In the genomic region with DNA sequence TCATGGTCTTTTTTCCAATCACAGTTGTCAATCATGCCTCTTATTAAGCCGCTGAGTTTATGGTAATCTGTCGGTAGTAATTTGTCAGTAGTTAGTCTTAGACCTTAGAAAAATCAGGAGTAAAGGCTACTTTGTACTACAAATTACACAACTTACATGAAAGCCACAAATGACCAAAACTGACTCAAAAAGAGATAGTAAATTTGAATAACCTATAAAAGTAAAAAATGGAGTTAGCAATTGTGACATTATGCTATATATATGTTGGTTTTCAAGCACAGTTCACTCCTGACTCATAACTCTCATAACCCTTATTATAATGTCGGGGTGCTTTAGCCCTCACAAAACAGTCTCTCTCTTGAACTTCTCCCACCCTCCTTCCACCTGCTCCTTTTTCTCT, we compare ENCODE assay signal across 26 cellular contexts.
A peak's percentile ranks its signal among the peaks of the same experiment; 100 is the strongest.
DNase-seq lines count a peak whose midpoint lies in the region; ATAC-seq and TF ChIP-seq lines count a peak whose summit lies in the region.
"Had no signal": no experiment of that assay in that cellular context is flagged by ENCODE, and none has a peak within 500 bp of the region (broad histone marks: within the 10 kb centered on the region; RNA-seq: fewer than 3 reads in every experiment).

No MANE protein-coding gene starts in this region.

- peaks cover 9% of the 10 kb centered on the region for H3K4me1 Mint-ChIP-seq in activated naive CD8-positive, alpha-beta T cell treated with anti-CD3 and anti-CD28 coated beads, Interleukin-2, amount 50 U/mL, for 24 hours
- peaks cover 4% of the 10 kb centered on the region for H3K4me1 Mint-ChIP-seq in activated naive CD8-positive, alpha-beta T cell treated with anti-CD3 and anti-CD28 coated beads for 36 hours
- H3K4me1 Mint-ChIP-seq in endodermal cell (peaks cover 19% of the 10 kb centered on the region), Calu3 (ENCODE audit: low read depth, unreplicated experiment) (peaks cover 2% of the 10 kb centered on the region)

- 93% methylated on average over 3 of the region's 3 CpGs for WGBS in endodermal cell (ENCODE audit: insufficient coverage in 1 of 2, insufficient read length in 1 of 2), 2 experiments

- H3K36me3 Mint-ChIP-seq in activated naive CD8-positive, alpha-beta T cell treated with anti-CD3 and anti-CD28 coated beads, Interleukin-2, amount 50 U/mL, for 24 hours (ENCODE audit: low read depth): no peaks in the 10 kb centered on the region
- no peaks in the 10 kb centered on the region for H3K36me3 Mint-ChIP-seq in activated naive CD8-positive, alpha-beta T cell treated with anti-CD3 and anti-CD28 coated beads for 36 hours
- no peaks in the 10 kb centered on the region for H3K36me3 Mint-ChIP-seq in endodermal cell (ENCODE audit: low read depth)
- H3K36me3 Mint-ChIP-seq in Calu3 (ENCODE audit: insufficient read depth, unreplicated experiment): no peaks in the 10 kb centered on the region
- H3K36me3 Mint-ChIP-seq: CD8-positive, alpha-beta T cell had no signal

- H3K36me3 ChIP-seq in endodermal cell (ENCODE audit: control insufficient read depth, insufficient read depth, low read length): peaks cover 7% of the 10 kb centered on the region
- H3K36me3 ChIP-seq: BLaER1 treated with 17β-estradiol and CSF1 and Interleukin-3, amounts not matched to agents 10 nM and 100 nM had no signal

- intact Hi-C loops in Calu3 (cut with micrococcal nuclease; ENCODE audit: unreplicated experiment): no loop called here

- no peak overlapping the region for H3K9ac ChIP-seq in endodermal cell (ENCODE audit: extremely low read depth, low read length, poor library complexity, severe bottlenecking)
- H3K9ac ChIP-seq: BLaER1 treated with 17β-estradiol and CSF1 and Interleukin-3, amounts not matched to agents 10 nM and 100 nM had no signal

- BruUV-seq in Calu3 (replicated peaks; lab: Mats Ljungman, UMichigan): no TSS peak

- no peak overlapping the region for H3K4me3 Mint-ChIP-seq in activated naive CD8-positive, alpha-beta T cell treated with anti-CD3 and anti-CD28 coated beads, Interleukin-2, amount 50 U/mL, for 24 hours
- no peak overlapping the region for H3K4me3 Mint-ChIP-seq in activated naive CD8-positive, alpha-beta T cell treated with anti-CD3 and anti-CD28 coated beads for 36 hours
- H3K4me3 Mint-ChIP-seq in endodermal cell: no peak overlapping the region
- H3K4me3 Mint-ChIP-seq in Calu3 (ENCODE audit: low read depth, unreplicated experiment): no peak overlapping the region
- H3K4me3 Mint-ChIP-seq: CD8-positive, alpha-beta T cell had no signal

- no peak overlapping the region for H3K27ac ChIP-seq in endodermal cell (ENCODE audit: low read depth, low read length)
- H3K27ac ChIP-seq: A549; BLaER1 treated with 17β-estradiol and CSF1 and Interleukin-3, amounts not matched to agents 10 nM and 100 nM; HL-60; RWPE1 had no signal

- no peaks in the 10 kb centered on the region for H3K27me3 ChIP-seq in endodermal cell (ENCODE audit: control insufficient read depth, insufficient read depth, low read length, poor library complexity, severe bottlenecking)
- H3K27me3 ChIP-seq: BLaER1 treated with 17β-estradiol and CSF1 and Interleukin-3, amounts not matched to agents 10 nM and 100 nM had no signal

- no peaks in the 10 kb centered on the region for H3K9me3 Mint-ChIP-seq in activated naive CD8-positive, alpha-beta T cell treated with anti-CD3 and anti-CD28 coated beads, Interleukin-2, amount 50 U/mL, for 24 hours
- H3K9me3 Mint-ChIP-seq in activated naive CD8-positive, alpha-beta T cell treated with anti-CD3 and anti-CD28 coated beads for 36 hours: no peaks in the 10 kb centered on the region
- H3K9me3 Mint-ChIP-seq in endodermal cell: peaks cover 6% of the 10 kb centered on the region
- no peaks in the 10 kb centered on the region for H3K9me3 Mint-ChIP-seq in Calu3 (ENCODE audit: low read depth, unreplicated experiment)
- H3K9me3 Mint-ChIP-seq: CD8-positive, alpha-beta T cell had no signal

- TF ChIP-seq CTCF in endodermal cell (conservative IDR thresholded peaks at IDR 0.05) (no peak), Calu3 (IDR thresholded peaks at IDR 0.05; ENCODE audit: unreplicated experiment) (no peak)

- peaks cover 8% of the 10 kb centered on the region for H3K27me3 Mint-ChIP-seq in activated naive CD8-positive, alpha-beta T cell treated with anti-CD3 and anti-CD28 coated beads, Interleukin-2, amount 50 U/mL, for 24 hours
- peaks cover under 1% of the 10 kb centered on the region for H3K27me3 Mint-ChIP-seq in activated naive CD8-positive, alpha-beta T cell treated with anti-CD3 and anti-CD28 coated beads for 36 hours
- no peaks in the 10 kb centered on the region for H3K27me3 Mint-ChIP-seq in endodermal cell (ENCODE audit: insufficient read depth)
- peaks cover 14% of the 10 kb centered on the region for H3K27me3 Mint-ChIP-seq in Calu3 (ENCODE audit: unreplicated experiment)

- peak; percentile 63 for ATAC-seq in activated naive CD8-positive, alpha-beta T cell treated with anti-CD3 and anti-CD28 coated beads, Interleukin-2, amount 50 U/mL, for 24 hours
- peak; percentile 42 for ATAC-seq in GM21619 (IDR thresholded peaks at IDR 0.05; ENCODE audit: unreplicated experiment)
- peak; percentile 52 for ATAC-seq in stimulated activated naive CD8-positive, alpha-beta T cell treated with anti-CD3 and anti-CD28 coated beads, Interleukin-15, Interleukin-2, amounts not matched to agents 100 U/mL and 50 U/mL, for 24 hours
- ATAC-seq: A549; CD8-positive, alpha-beta T cell; Panc1 had no signal

- H3K4me1 ChIP-seq in endodermal cell (ENCODE audit: control insufficient read depth, insufficient read depth, low read length): peaks cover 9% of the 10 kb centered on the region
- H3K4me1 ChIP-seq: A549; BLaER1 treated with 17β-estradiol and CSF1 and Interleukin-3, amounts not matched to agents 10 nM and 100 nM had no signal

- CTCF ChIA-PET in Calu3 (lab: Charles Lee): no interaction called here

- DNase-seq in activated naive CD8-positive, alpha-beta T cell treated with anti-CD3 and anti-CD28 coated beads, Interleukin-2, amount 50 U/mL, for 24 hours: no peak
- DNase-seq in activated naive CD8-positive, alpha-beta T cell treated with anti-CD3 and anti-CD28 coated beads for 36 hours: no peak
- peak; percentile 3 for DNase-seq in endodermal cell
- DNase-seq in stimulated activated naive CD8-positive, alpha-beta T cell treated with anti-CD3 and anti-CD28 coated beads, Interleukin-15, Interleukin-2, amounts not matched to agents 100 U/mL and 50 U/mL, for 24 hours: no peak
- no peak for DNase-seq in NCI-H2029 (lab: John Stamatoyannopoulos, UW)
- DNase-seq in Calu3: no peak
- DNase-seq in activated effector memory CD4-positive, alpha-beta T cell treated with Interleukin-2 at 50 U/mL for 16 hours: no peak
- DNase-seq: AML-193; CD8-positive, alpha-beta T cell; DMS79 treated with DMSO at 0.1 percent for 48 hours; GF-D8; GOT3; HCEC 1CT; NCI-H1048; NCI-H1417; NCI-H1694; NCI-H2081; NCI-H2227 treated with DMSO at 0.1 percent for 48 hours; NCI-H69; SHP77 had no signal

- H3K9me3 ChIP-seq in endodermal cell (ENCODE audit: control insufficient read depth, low read length): peaks cover 7% of the 10 kb centered on the region

- no peak overlapping the region for H3K4me3 ChIP-seq in endodermal cell (ENCODE audit: low read length)
- H3K4me3 ChIP-seq: A549; BLaER1 treated with 17β-estradiol and CSF1 and Interleukin-3, amounts not matched to agents 10 nM and 100 nM had no signal

- H3K27ac Mint-ChIP-seq in activated naive CD8-positive, alpha-beta T cell treated with anti-CD3 and anti-CD28 coated beads, Interleukin-2, amount 50 U/mL, for 24 hours: no peak overlapping the region
- H3K27ac Mint-ChIP-seq in activated naive CD8-positive, alpha-beta T cell treated with anti-CD3 and anti-CD28 coated beads for 36 hours: no peak overlapping the region
- H3K27ac Mint-ChIP-seq in endodermal cell (no peak overlapping the region), Calu3 (ENCODE audit: unreplicated experiment) (no peak overlapping the region)
- H3K27ac Mint-ChIP-seq: CD8-positive, alpha-beta T cell had no signal
